18 cellular contexts compared by ENCODE assay signal in the genomic region with DNA sequence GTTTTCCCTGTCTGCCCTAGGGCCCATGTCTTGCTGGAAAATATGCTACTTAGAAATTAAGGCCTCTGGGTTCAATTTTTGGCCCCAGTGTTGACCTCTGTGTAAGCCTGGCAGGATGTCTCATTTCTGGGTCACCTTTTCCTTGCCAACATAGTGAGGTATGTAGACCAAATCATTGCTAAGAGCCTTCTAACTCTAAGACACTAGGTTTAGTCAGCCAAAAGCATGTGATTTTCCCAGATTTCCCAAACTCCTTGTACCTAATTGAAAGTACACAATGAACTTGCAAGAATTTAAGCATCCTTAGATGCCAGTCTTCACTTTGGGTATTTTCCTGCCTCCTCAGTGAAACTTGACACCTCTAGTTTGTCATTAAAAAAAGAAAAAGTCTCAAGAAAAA.
A peak's percentile ranks its signal among the peaks of the same experiment; 100 is the strongest.
DNase-seq lines count a peak whose midpoint lies in the region; TF ChIP-seq lines count a peak whose summit lies in the region.
"Had no signal": no experiment of that assay in that cellular context is flagged by ENCODE, and none has a peak within 500 bp of the region (broad histone marks: within the 10 kb centered on the region; RNA-seq: fewer than 3 reads in every experiment).

No MANE protein-coding gene starts in this region.

- H3K27ac ChIP-seq in GM23248 (peak overlapping the region; percentile 53), ascending aorta (peak overlapping the region; percentile 30 to 32), thyroid gland (peak overlapping the region in 2 of 3 donors; percentile 44 to 55)
- H3K27ac ChIP-seq: adrenal gland, hepatocyte had no signal

- no peak for TF ChIP-seq POLR2A in thyroid gland (IDR thresholded peaks at IDR 0.05)

- H3K4me1 ChIP-seq in GM23248 (ENCODE audit: insufficient read depth) (peaks cover 16% of the 10 kb centered on the region), ascending aorta (peaks cover 0 to 6% of the 10 kb centered on the region in 2 donors), thyroid gland (peaks cover 22 to 42% of the 10 kb centered on the region in 2 donors)

- H3K4me3 ChIP-seq in GM23248: no peak overlapping the region
- no peak overlapping the region for H3K4me3 ChIP-seq in ascending aorta
- no peak overlapping the region for H3K4me3 ChIP-seq in thyroid gland (replicated peaks in 1 of 3)
- H3K4me3 ChIP-seq: adrenal gland, hepatocyte had no signal

- H3K27me3 ChIP-seq in GM23248 (replicated peaks; ENCODE audit: insufficient read depth) (no peaks in the 10 kb centered on the region), ascending aorta (no peaks in the 10 kb centered on the region), thyroid gland (no peaks in the 10 kb centered on the region)
- H3K27me3 ChIP-seq: adrenal gland, hepatocyte had no signal

- intact Hi-C loops in ascending aorta (cut with DNase I): no loop called here
- intact Hi-C loops in thyroid gland (cut with DNase I): no loop called here

- no peaks in the 10 kb centered on the region for H3K9me3 ChIP-seq in GM23248 (ENCODE audit: low read depth)
- no peaks in the 10 kb centered on the region for H3K9me3 ChIP-seq in ascending aorta
- H3K9me3 ChIP-seq in thyroid gland: no peaks in the 10 kb centered on the region
- H3K9me3 ChIP-seq: adrenal gland had no signal

- no peaks in the 10 kb centered on the region for H3K9me2 ChIP-seq in GM23248 (ENCODE audit: insufficient read depth)

- H4K20me1 ChIP-seq in GM23248 (ENCODE audit: insufficient read depth): no peaks in the 10 kb centered on the region

- TF ChIP-seq CTCF in ascending aorta (IDR thresholded peaks at IDR 0.05) (no peak), thyroid gland (IDR thresholded peaks at IDR 0.05) (no peak)

- 0 out of 2 replicates have a peak overlapping the region, but pooled peaks have one; percentile 6 for H3K9ac ChIP-seq in GM23248

- H3K79me2 ChIP-seq in GM23248 (ENCODE audit: insufficient read depth): peaks cover 63% of the 10 kb centered on the region
- H3K79me2 ChIP-seq: hepatocyte had no signal

- in situ Hi-C loops in GM23248 (cut with MboI): no loop called here

- no peak overlapping the region for H2AFZ ChIP-seq in GM23248
- H2AFZ ChIP-seq: hepatocyte had no signal

- H3K4me2 ChIP-seq in GM23248 (ENCODE audit: unreplicated experiment): peak overlapping the region; percentile 6
- H3K4me2 ChIP-seq: hepatocyte had no signal

- DNase-seq in GM23248: peak; percentile 67
- DNase-seq in ascending aorta (ENCODE audit: low spot score in 2 of 2): no peak
- DNase-seq in fibroblast of peridontal ligament (ENCODE audit: extremely low read depth): peak; percentile 45
- DNase-seq in thyroid gland: no peak
- no peak for DNase-seq in activated naive CD4-positive, alpha-beta T cell treated with anti-CD3 and anti-CD28 coated beads, Interleukin-2, amount 50 U/mL, for 16 hours
- no peak for DNase-seq in HPDE6-E6E7 (ENCODE audit: extremely low spot score)
- no peak for DNase-seq in DMS114 treated with DMSO at 0.1 percent for 48 hours (lab: John Stamatoyannopoulos, UW; ENCODE audit: unreplicated experiment)
- DNase-seq: activated CD4-positive, alpha-beta memory T cell treated with anti-CD3 and anti-CD28 coated beads, Interleukin-2, amount 10 ng/mL, durations not matched to agents 7 days and 5 days; activated gamma-delta T cell treated with Interleukin-2 at 50 U/mL for 16 hours; activated T-cell treated with anti-CD3 and anti-CD28 coated beads for 4 hours; adrenal gland; CD8-positive, alpha-beta T cell; Kasumi-1; NCI-H1105 treated with DMSO at 0.1 percent for 48 hours; NCI-H2081 treated with DMSO at 0.1 percent for 48 hours; NCI-H524; T1000 had no signal

- peaks cover 11% of the 10 kb centered on the region; the same call in 1 of the 2 replicates for H3F3A ChIP-seq in GM23248 (ENCODE audit: insufficient read depth)

- H3K36me3 ChIP-seq in GM23248 (ENCODE audit: low read depth): peaks cover 10% of the 10 kb centered on the region; the same call in 1 of the 2 replicates
- no peaks in the 10 kb centered on the region for H3K36me3 ChIP-seq in ascending aorta
- no peaks in the 10 kb centered on the region for H3K36me3 ChIP-seq in thyroid gland
- H3K36me3 ChIP-seq: adrenal gland had no signal

Comparison
In these comparisons a context has a peak if more than half of its experiments do, and no peak if none do; other contexts are left out.
1. DNase-seq: peak in GM23248 (single experiment) and fibroblast of peridontal ligament (single experiment); none in ascending aorta (0 of 2), thyroid gland (0 of 2), activated naive CD4-positive, alpha-beta T cell treated with anti-CD3 and anti-CD28 coated beads, Interleukin-2, amount 50 U/mL, for 16 hours (single experiment), HPDE6-E6E7 (single experiment) and DMS114 treated with DMSO at 0.1 percent for 48 hours (single experiment).
2. Peak in every context shown above with its lines, with median percentiles within 50 percentile points of each other: H3K27ac ChIP-seq.